15 cellular contexts compared by ENCODE assay signal in the genomic region with DNA sequence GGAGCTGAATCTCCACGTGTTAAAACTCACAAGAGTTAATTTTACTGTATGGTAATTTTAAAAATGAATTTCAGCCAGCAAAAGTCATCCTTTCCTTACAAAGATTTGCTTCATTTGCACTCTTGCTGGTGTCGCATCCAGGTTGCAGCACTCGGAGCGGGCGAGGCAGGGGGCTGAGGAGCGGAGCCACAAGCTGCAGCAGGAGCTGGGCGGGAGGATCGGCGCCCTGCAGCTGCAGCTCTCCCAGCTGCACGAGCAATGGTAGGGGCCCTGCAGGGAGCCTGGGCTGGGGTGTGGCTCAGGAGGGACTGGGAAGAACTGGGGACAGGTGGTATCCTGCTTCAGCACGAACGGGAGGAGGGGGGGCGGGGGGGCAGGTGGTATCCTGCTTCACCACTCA.
"Had no signal": no experiment of that assay in that cellular context is flagged by ENCODE, and none has a peak within 500 bp of the region (broad histone marks: within the 10 kb centered on the region; RNA-seq: fewer than 3 reads in every experiment).

No MANE protein-coding gene starts in this region.

- H3K27ac Mint-ChIP-seq: activated T-helper 2 cell treated with anti-CD3 and anti-CD28 coated beads, Interferon-gamma antibody, Interleukin-2, Interleukin-4, amounts not matched to agents 10 μg/mL and 5 μg/mL and 100 μg/mL, durations not matched to agents 14 hours and 24 hours and 36 hours; endodermal cell; mesothelial cell of epicardium; neural progenitor cell had no signal

- H3K4me1 Mint-ChIP-seq: mesothelial cell of epicardium, neural progenitor cell had no signal

- H3K4me3 Mint-ChIP-seq: endodermal cell, mesothelial cell of epicardium, neural progenitor cell had no signal

- ATAC-seq: activated CD4-positive, CD25-positive, alpha-beta regulatory T cell treated with anti-CD3 and anti-CD28 coated beads, Interleukin-2, amount 50 U/mL, for 24 hours; left colon; lower lobe of right lung; pancreas; sciatic nerve; stimulated activated naive CD8-positive, alpha-beta T cell treated with anti-CD3 and anti-CD28 coated beads, Interleukin-15, Interleukin-2, amounts not matched to agents 100 U/mL and 50 U/mL, for 24 hours had no signal

- DNase-seq: activated CD4-positive, alpha-beta T cell treated with anti-CD3 and anti-CD28 coated beads, Interleukin-2, amount 50 U/mL, for 1 hour; activated CD8-positive, alpha-beta memory T cell treated with anti-CD3 and anti-CD28 coated beads for 24 hours; activated naive CD4-positive, alpha-beta T cell treated with anti-CD3 and anti-CD28 coated beads, Interleukin-2, amount 50 U/mL, for 16 hours; activated T-cell treated with anti-CD3 and anti-CD28 coated beads for 4 hours; endodermal cell; left colon; lower lobe of right lung; stimulated activated naive CD8-positive, alpha-beta T cell treated with anti-CD3 and anti-CD28 coated beads, Interleukin-15, Interleukin-2, amounts not matched to agents 100 U/mL and 50 U/mL, for 24 hours; trophoblast cell had no signal

- H3K9me3 Mint-ChIP-seq: activated T-helper 2 cell treated with anti-CD3 and anti-CD28 coated beads, Interferon-gamma antibody, Interleukin-2, Interleukin-4, amounts not matched to agents 10 μg/mL and 5 μg/mL and 100 μg/mL, durations not matched to agents 14 hours and 24 hours and 36 hours; endodermal cell; mesothelial cell of epicardium; neural progenitor cell had no signal
